Comparison of ENCODE assay signal across 23 cellular contexts in genomic region chrY:7736966-7737365, GRCh38.
"Had no signal": no experiment of that assay in that cellular context is flagged by ENCODE, and none has a peak within 500 bp of the region (broad histone marks: within the 10 kb centered on the region; RNA-seq: fewer than 3 reads in every experiment).

No MANE protein-coding gene starts in this region.

- H3K36me3 ChIP-seq: ascending aorta had no signal

- H3K4me1 ChIP-seq: ascending aorta, body of pancreas had no signal

- FAIRE-seq: RCC 7860 had no signal

- H3K27ac ChIP-seq: ascending aorta, body of pancreas, KMS-11 had no signal

- H3K4me2 ChIP-seq: KMS-11 had no signal

- ATAC-seq: activated CD8-positive, alpha-beta T cell treated with anti-CD3 and anti-CD28 coated beads, Interleukin-2, amount 10 ng/mL, durations not matched to agents 7 days and 5 days; body of pancreas; PC-3; T-helper 17 cell; WTC11 had no signal

- H3K4me3 ChIP-seq: ascending aorta, body of pancreas had no signal

- H3K27me3 ChIP-seq: ascending aorta, body of pancreas had no signal

- H3K9me3 ChIP-seq: ascending aorta, body of pancreas had no signal

- DNase-seq: activated CD4-positive, alpha-beta T cell treated with anti-CD3 and anti-CD28 coated beads for 48 hours; activated CD4-positive, alpha-beta T cell treated with anti-CD3 and anti-CD28 coated beads, Interleukin-2, amount 50 U/mL, for 4 hours; activated CD4-positive, CD25-positive, alpha-beta regulatory T cell treated with anti-CD3 and anti-CD28 coated beads, Interleukin-2, amount 50 U/mL, for 72 hours; activated CD8-positive, alpha-beta memory T cell treated with anti-CD3 and anti-CD28 coated beads, Interleukin-2, amount 50 U/mL, for 48 hours; activated CD8-positive, alpha-beta T cell treated with anti-CD3 and anti-CD28 coated beads, Interleukin-2, amount 10 ng/mL, durations not matched to agents 7 days and 5 days; activated effector memory CD4-positive, alpha-beta T cell treated with Interleukin-2 at 50 U/mL for 16 hours; activated naive CD4-positive, alpha-beta T cell; activated T-cell treated with anti-CD3 and anti-CD28 coated beads, Interleukin-2, amount 50 U/mL, for 1 hour; amniotic stem cell; body of pancreas; NCI-H1105; NCI-H1436; NCI-H1694 treated with DMSO at 0.1 percent for 48 hours; NCI-H2029 treated with DMSO at 0.1 percent for 48 hours; NCI-H524; PC-3; SHP77 treated with DMSO at 0.1 percent for 48 hours; T-helper 17 cell; T-helper 9 cell had no signal

- H3K9ac ChIP-seq: KMS-11 had no signal
